1 cellular context compared by ENCODE assay signal in genomic region chr3:15602816-15603215, GRCh38.
TF ChIP-seq lines count a peak whose summit lies in the region.

No MANE protein-coding gene starts in this region.

TF ChIP-seq in K562, 482 proteins besides CTCF, POLR2A, EP300 and RAD21:
- TF ChIP-seq ZFP36 (IDR thresholded peaks at IDR 0.05; ENCODE audit: low read depth, low read length, partially characterized antibody) (peak; percentile 63), CBX3 (IDR thresholded peaks at IDR 0.05; ENCODE audit: borderline replicate concordance in 1 of 2, low read length in 2 of 2) (peak in 1 of 2 experiments; percentile 62; a peak in 1 of 3 replicates), TRIM28 (IDR thresholded peaks at IDR 0.05) (peak; percentile 89), ZNF280A (IDR thresholded peaks at IDR 0.05; ENCODE audit: low read depth, partially characterized antibody) (peak; percentile 64), CBX5 (IDR thresholded peaks at IDR 0.05; ENCODE audit: borderline replicate concordance, low read depth) (0 out of 2 replicates have a peak, but pooled peaks have one; percentile 25), ZNF431 (CRISPR knock-in tag; IDR thresholded peaks at IDR 0.05) (peak; percentile 99), EHMT2 (IDR thresholded peaks at IDR 0.05) (0 out of 2 replicates have a peak, but pooled peaks have one; percentile 45), YY1 (IDR thresholded peaks at IDR 0.05; ENCODE audit: borderline replicate concordance in 1 of 3, control insufficient read depth in 1 of 3, extremely low read depth in 1 of 3, insufficient read depth in 3 of 3, insufficient read length in 1 of 3, insufficient replicate concordance in 2 of 3, low read depth in 1 of 3, low read length in 2 of 3) (peak in 1 of 3 experiments; percentile 24), TRIM24 (IDR thresholded peaks at IDR 0.05) (peak; percentile 39 to 73; a peak in 2 of 4 replicates)
